In the genomic region with DNA sequence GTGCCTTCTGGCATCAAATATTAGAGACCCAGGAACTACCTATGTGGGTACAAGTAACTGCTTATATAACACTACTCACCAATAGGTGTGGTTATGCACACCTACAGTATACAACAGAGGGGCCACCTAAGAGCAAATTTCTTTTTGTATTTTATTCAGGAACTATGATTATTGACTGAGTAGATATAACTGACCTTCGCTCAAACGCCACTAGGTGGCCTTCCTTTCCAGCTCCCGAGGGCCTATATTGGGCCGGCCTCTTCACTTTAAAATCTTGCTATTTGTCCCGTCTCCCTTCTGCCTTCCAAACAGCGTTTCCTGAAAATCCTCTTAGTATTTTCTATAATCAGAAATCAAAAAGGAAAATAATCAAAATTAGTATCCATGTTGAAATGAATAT, we compare ENCODE assay signal across 11 cellular contexts. TPM values are rescaled to one million over a fixed set of nuclear protein-coding genes. Genes with fewer than 3 reads are reported as not detected.
DNase-seq lines count a peak whose midpoint lies in the region; ATAC-seq, FAIRE-seq and TF ChIP-seq lines count a peak whose summit lies in the region.
"Had no signal": no experiment of that assay in that cellular context is flagged by ENCODE, and none has a peak within 500 bp of the region (broad histone marks: within the 10 kb centered on the region; RNA-seq: fewer than 3 reads in every experiment).

No MANE protein-coding gene starts in this region.

- no peak for TF ChIP-seq EP300 in upper lobe of left lung (IDR thresholded peaks at IDR 0.05)

- no peak overlapping the region for H3K9ac ChIP-seq in keratinocyte (ENCODE audit: control insufficient read depth, extremely low read depth, insufficient read depth, low read length)

- no peak overlapping the region for H3K4me3 Mint-ChIP-seq in WTC11
- H3K4me3 Mint-ChIP-seq: CD4-positive, alpha-beta memory T cell had no signal

- TF ChIP-seq POLR2A in upper lobe of left lung (IDR thresholded peaks at IDR 0.05) = no peak

- no peaks in the 10 kb centered on the region; the same call in 1 of the 2 replicates for H3K27me3 Mint-ChIP-seq in WTC11 (ENCODE audit: low read depth)
- H3K27me3 Mint-ChIP-seq: CD4-positive, alpha-beta memory T cell had no signal

- H3K4me3 ChIP-seq in keratinocyte (ENCODE audit: control insufficient read depth in 2 of 3, extremely low read depth in 1 of 3, insufficient read depth in 2 of 3, low read depth in 1 of 3, low read length in 3 of 3) (no peak overlapping the region), upper lobe of left lung (no peak overlapping the region)

- H2AFZ ChIP-seq in keratinocyte (ENCODE audit: control insufficient read depth, low read length) = no peak overlapping the region

- no peaks in the 10 kb centered on the region for H4K20me1 ChIP-seq in keratinocyte (ENCODE audit: control insufficient read depth, extremely low read depth, insufficient read depth, low read length)

- H3K9me1 ChIP-seq in keratinocyte (ENCODE audit: control insufficient read depth, extremely low read depth, insufficient read depth, low read length) = no peaks in the 10 kb centered on the region

- H3K4me1 ChIP-seq in keratinocyte (ENCODE audit: control insufficient read depth, extremely low read depth, insufficient read depth, low read length) = no peaks in the 10 kb centered on the region
- H3K4me1 ChIP-seq in upper lobe of left lung = no peaks in the 10 kb centered on the region
- H3K4me1 ChIP-seq: foreskin keratinocyte had no signal

- H3K4me1 Mint-ChIP-seq in WTC11 = no peaks in the 10 kb centered on the region
- H3K4me1 Mint-ChIP-seq: CD4-positive, alpha-beta memory T cell had no signal

- H3K9me3 ChIP-seq in keratinocyte (ENCODE audit: control insufficient read depth, low read depth, low read length) (no peaks in the 10 kb centered on the region), upper lobe of left lung (no peaks in the 10 kb centered on the region)

- DNase-seq in AG08396 (ENCODE audit: low spot score) = peak; percentile 4
- DNase-seq in H4 (ENCODE audit: low spot score) = peak; percentile 2
- DNase-seq in WTC11 (ENCODE audit: low spot score) = peak; percentile 15
- no peak for DNase-seq in keratinocyte (ENCODE audit: low read depth, low spot score)
- DNase-seq in DMS79 (lab: John Stamatoyannopoulos, UW) = no peak
- DNase-seq in upper lobe of left lung = no peak
- DNase-seq in HUDEP-2 (lab: John Stamatoyannopoulos, UW; ENCODE audit: unreplicated experiment in 76 of 76) = no peak
- DNase-seq: activated CD4-positive, alpha-beta T cell treated with anti-CD3 and anti-CD28 coated beads, Interleukin-2, amount 50 U/mL, for 48 hours; CD4-positive, alpha-beta memory T cell; foreskin keratinocyte had no signal

- no peak overlapping the region for H3K4me2 ChIP-seq in keratinocyte (ENCODE audit: control insufficient read depth, extremely low read depth, insufficient read depth, low read depth, low read length)

- H3K27ac ChIP-seq in keratinocyte (ENCODE audit: control insufficient read depth, insufficient read depth, low read length) (no peak overlapping the region), upper lobe of left lung (no peak overlapping the region)
- H3K27ac ChIP-seq: foreskin keratinocyte had no signal

- H3K27ac Mint-ChIP-seq in WTC11 = no peak overlapping the region
- H3K27ac Mint-ChIP-seq: CD4-positive, alpha-beta memory T cell had no signal

- no peaks in the 10 kb centered on the region for H3K27me3 ChIP-seq in keratinocyte (ENCODE audit: control insufficient read depth, extremely low read depth, insufficient read depth, low read length)
- H3K27me3 ChIP-seq in upper lobe of left lung = no peaks in the 10 kb centered on the region
- H3K27me3 ChIP-seq: foreskin keratinocyte had no signal

- dilution Hi-C loops in keratinocyte (cut with MboI; ENCODE audit: extremely low pct_ligation_motif_present, low sequenced_read_pairs) = no loop called here

- CTCF ChIA-PET in WTC11 (lab: Charles Lee) = interaction anchor here (1.2 kb wide), 1 partner anchor 61 kb away, joined by 3 read pairs; no protein-coding TSS in a partner anchor

- ATAC-seq in WTC11 (peak; percentile 69), HG03097 (IDR thresholded peaks at IDR 0.05; ENCODE audit: low FRiP score, unreplicated experiment) (no peak), upper lobe of left lung (ENCODE audit: low FRiP score in 2 of 2) (no peak)
- ATAC-seq: foreskin keratinocyte had no signal

- peaks cover 12% of the 10 kb centered on the region for H3K36me3 Mint-ChIP-seq in WTC11
- H3K36me3 Mint-ChIP-seq: CD4-positive, alpha-beta memory T cell had no signal

- POLR2A ChIA-PET in WTC11 (lab: Charles Lee) = no interaction called here

- 28 to 30% methylated on average over 6 of the region's 6 CpGs for WGBS in upper lobe of left lung, 2 donors

- H3K9me3 Mint-ChIP-seq in WTC11 = peaks cover 14% of the 10 kb centered on the region

- no peak for FAIRE-seq in keratinocyte (lab: Jason Lieb, UNC)

- no peaks in the 10 kb centered on the region for H3K79me2 ChIP-seq in keratinocyte (ENCODE audit: control insufficient read depth, insufficient read depth, low read length)

- TF ChIP-seq CTCF in WTC11 (IDR thresholded peaks at IDR 0.05) (peak; percentile 53), keratinocyte (optimal IDR thresholded peaks at IDR 0.05 in 1 of 3, IDR thresholded peaks at IDR 0.05 in 1 of 3, conservative IDR thresholded peaks at IDR 0.05 in 1 of 3; ENCODE audit: extremely low read depth in 1 of 3, insufficient read depth in 2 of 3, low read length in 3 of 3) (peak in 2 of 3 experiments; percentile 22 to 44), upper lobe of left lung (IDR thresholded peaks at IDR 0.05) (peak in 2 of 6 experiments; percentile 21 to 31)

- no peaks in the 10 kb centered on the region for H3K36me3 ChIP-seq in keratinocyte (ENCODE audit: control insufficient read depth in 2 of 2, extremely low read depth in 1 of 2, insufficient read depth in 2 of 2, low read length in 2 of 2)
- H3K36me3 ChIP-seq in upper lobe of left lung = no peaks in the 10 kb centered on the region

TF ChIP-seq in WTC11, 78 proteins besides CTCF, POLR2A, EP300 and RAD21 (continues in another document):
- no peak for TF ChIP-seq ELF4 (CRISPR knock-in tag; IDR thresholded peaks at IDR 0.05; ENCODE audit: low read depth)
- TF ChIP-seq, protein P1, sequence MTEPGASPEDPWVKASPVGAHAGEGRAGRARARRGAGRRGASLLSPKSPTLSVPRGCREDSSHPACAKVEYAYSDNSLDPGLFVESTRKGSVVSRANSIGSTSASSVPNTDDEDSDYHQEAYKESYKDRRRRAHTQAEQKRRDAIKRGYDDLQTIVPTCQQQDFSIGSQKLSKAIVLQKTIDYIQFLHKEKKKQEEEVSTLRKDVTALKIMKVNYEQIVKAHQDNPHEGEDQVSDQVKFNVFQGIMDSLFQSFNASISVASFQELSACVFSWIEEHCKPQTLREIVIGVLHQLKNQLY (CRISPR knock-in tag; IDR thresholded peaks at IDR 0.05) = no peak
- TF ChIP-seq, protein P2, sequence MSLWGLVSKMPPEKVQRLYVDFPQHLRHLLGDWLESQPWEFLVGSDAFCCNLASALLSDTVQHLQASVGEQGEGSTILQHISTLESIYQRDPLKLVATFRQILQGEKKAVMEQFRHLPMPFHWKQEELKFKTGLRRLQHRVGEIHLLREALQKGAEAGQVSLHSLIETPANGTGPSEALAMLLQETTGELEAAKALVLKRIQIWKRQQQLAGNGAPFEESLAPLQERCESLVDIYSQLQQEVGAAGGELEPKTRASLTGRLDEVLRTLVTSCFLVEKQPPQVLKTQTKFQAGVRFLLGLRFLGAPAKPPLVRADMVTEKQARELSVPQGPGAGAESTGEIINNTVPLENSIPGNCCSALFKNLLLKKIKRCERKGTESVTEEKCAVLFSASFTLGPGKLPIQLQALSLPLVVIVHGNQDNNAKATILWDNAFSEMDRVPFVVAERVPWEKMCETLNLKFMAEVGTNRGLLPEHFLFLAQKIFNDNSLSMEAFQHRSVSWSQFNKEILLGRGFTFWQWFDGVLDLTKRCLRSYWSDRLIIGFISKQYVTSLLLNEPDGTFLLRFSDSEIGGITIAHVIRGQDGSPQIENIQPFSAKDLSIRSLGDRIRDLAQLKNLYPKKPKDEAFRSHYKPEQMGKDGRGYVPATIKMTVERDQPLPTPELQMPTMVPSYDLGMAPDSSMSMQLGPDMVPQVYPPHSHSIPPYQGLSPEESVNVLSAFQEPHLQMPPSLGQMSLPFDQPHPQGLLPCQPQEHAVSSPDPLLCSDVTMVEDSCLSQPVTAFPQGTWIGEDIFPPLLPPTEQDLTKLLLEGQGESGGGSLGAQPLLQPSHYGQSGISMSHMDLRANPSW (CRISPR knock-in tag; conservative IDR thresholded peaks at IDR 0.05; ENCODE audit: low read depth) = no peak
- TF ChIP-seq OVOL2 (CRISPR knock-in tag; IDR thresholded peaks at IDR 0.05; ENCODE audit: borderline replicate concordance) = no peak
- TF ChIP-seq, protein P3, sequence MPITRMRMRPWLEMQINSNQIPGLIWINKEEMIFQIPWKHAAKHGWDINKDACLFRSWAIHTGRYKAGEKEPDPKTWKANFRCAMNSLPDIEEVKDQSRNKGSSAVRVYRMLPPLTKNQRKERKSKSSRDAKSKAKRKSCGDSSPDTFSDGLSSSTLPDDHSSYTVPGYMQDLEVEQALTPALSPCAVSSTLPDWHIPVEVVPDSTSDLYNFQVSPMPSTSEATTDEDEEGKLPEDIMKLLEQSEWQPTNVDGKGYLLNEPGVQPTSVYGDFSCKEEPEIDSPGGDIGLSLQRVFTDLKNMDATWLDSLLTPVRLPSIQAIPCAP (CRISPR knock-in tag; IDR thresholded peaks at IDR 0.05) = no peak
- no peak for TF ChIP-seq CREM (CRISPR knock-in tag; IDR thresholded peaks at IDR 0.05)
- no peak for TF ChIP-seq NFYB (CRISPR knock-in tag; conservative IDR thresholded peaks at IDR 0.05; ENCODE audit: low read depth)
- TF ChIP-seq, protein P4, sequence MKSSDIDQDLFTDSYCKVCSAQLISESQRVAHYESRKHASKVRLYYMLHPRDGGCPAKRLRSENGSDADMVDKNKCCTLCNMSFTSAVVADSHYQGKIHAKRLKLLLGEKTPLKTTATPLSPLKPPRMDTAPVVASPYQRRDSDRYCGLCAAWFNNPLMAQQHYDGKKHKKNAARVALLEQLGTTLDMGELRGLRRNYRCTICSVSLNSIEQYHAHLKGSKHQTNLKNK (CRISPR knock-in tag; IDR thresholded peaks at IDR 0.05) = no peak

RNA-seq across cellular contexts. Expression of a gene that starts 19.9 kb away (rescaled TPM):
- total RNA-seq in H4 (2014; rRNA removed; shearing (Covaris generic)) = 4.9 and 7.6 TPM in 2 replicates
- total RNA-seq in WTC11 (2021) = 1.2 to 1.7 TPM (median 1.7 TPM) in 3 replicates
- polyA plus RNA-seq in keratinocyte = not detected in 3 replicates
- not detected for polyA plus RNA-seq in keratinocyte (2011; ENCODE audit: low read depth)
- polyA plus RNA-seq in keratinocyte (2011; cell fraction: cytosol; rRNA removed) = not detected in 2 replicates
- polyA plus RNA-seq in keratinocyte (2011; cell fraction: nucleus; rRNA removed) = not detected in 2 replicates
- not detected in 2 replicates for polyA plus RNA-seq in keratinocyte (2012; ENCODE audit: low replicate concordance)
- polyA minus RNA-seq in keratinocyte = not detected in 3 replicates
- not detected for polyA minus RNA-seq in keratinocyte (2011; cell fraction: cytosol; rRNA and poly(A)+ RNA removed)
- not detected in 2 replicates for polyA minus RNA-seq in keratinocyte (2011; cell fraction: nucleus; rRNA and poly(A)+ RNA removed)
- 1 to 10 TPM in 2 of 6 donors, under 1 TPM in 3, not detected in 1; 0.33 to 1.2 (median 0.89) TPM for total RNA-seq in upper lobe of left lung
- total RNA-seq: CD4-positive, alpha-beta memory T cell; foreskin keratinocyte had no signal
- polyA plus RNA-seq: CD4-positive, alpha-beta memory T cell; foreskin keratinocyte had no signal

Comparison
In these comparisons a context has a peak if more than half of its experiments do, and no peak if none do; other contexts are left out.
1. DNase-seq: peak in AG08396 (single experiment), H4 (single experiment) and WTC11 (single experiment); none in keratinocyte (single experiment), DMS79 (single experiment), upper lobe of left lung (0 of 2) and HUDEP-2 (0 of 76).